8 cellular contexts compared by ENCODE assay signal in the genomic region with DNA sequence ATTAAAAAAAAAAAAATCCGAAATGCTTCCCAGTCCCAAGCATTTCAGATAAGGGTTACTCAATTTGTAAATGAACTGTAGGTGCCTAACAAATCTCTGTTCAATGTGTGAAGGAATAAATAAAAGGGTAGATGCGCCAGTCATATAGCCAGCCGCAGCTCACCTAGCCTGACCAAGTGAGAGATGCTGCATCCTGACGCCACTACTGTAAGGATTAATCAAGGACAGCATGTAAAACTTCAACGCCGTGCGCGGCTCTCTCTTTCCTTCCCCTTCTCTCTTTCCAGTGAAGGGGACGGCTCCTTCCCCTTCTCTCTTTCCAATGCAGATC. TPM values are rescaled to one million over a fixed set of nuclear protein-coding genes. Genes with fewer than 3 reads are reported as not detected.
DNase-seq lines count a peak whose midpoint lies in the region; ATAC-seq and TF ChIP-seq lines count a peak whose summit lies in the region.

No MANE protein-coding gene starts in this region.

- peaks cover 44% of the 10 kb centered on the region for H3K4me1 Mint-ChIP-seq in activated CD4-positive, alpha-beta T cell treated with anti-CD3 and anti-CD28 coated beads, Interleukin-2, amount 10 ng/mL, durations not matched to agents 7 days and 5 days
- H3K4me1 Mint-ChIP-seq in endodermal cell = peaks cover 2% of the 10 kb centered on the region
- peaks cover 28% of the 10 kb centered on the region for H3K4me1 Mint-ChIP-seq in nephron progenitor cell

- DNase-seq in activated CD4-positive, alpha-beta T cell treated with anti-CD3 and anti-CD28 coated beads, Interleukin-2, amount 10 ng/mL, durations not matched to agents 7 days and 5 days = no peak
- no peak for DNase-seq in activated CD4-positive, alpha-beta T cell treated with anti-CD3 and anti-CD28 coated beads, Interleukin-2, amount 50 U/mL, for 48 hours
- DNase-seq in NCI-H510A treated with DMSO at 0.1 percent for 48 hours (lab: John Stamatoyannopoulos, UW) = peak; percentile 96
- DNase-seq in endodermal cell = no peak
- no peak for DNase-seq in nephron progenitor cell
- DNase-seq in T-helper 9 cell = no peak
- no peak for DNase-seq in HCEC 1CT

- H3K9me3 ChIP-seq in endodermal cell (ENCODE audit: control insufficient read depth, low read length) = no peaks in the 10 kb centered on the region

- H3K36me3 ChIP-seq in endodermal cell (ENCODE audit: control insufficient read depth, insufficient read depth, low read length) = peaks cover 12% of the 10 kb centered on the region

- CTCF ChIA-PET in activated CD4-positive, alpha-beta T cell treated with anti-CD3 and anti-CD28 coated beads, Interleukin-2, amount 10 ng/mL, durations not matched to agents 7 days and 5 days (lab: Charles Lee) = no interaction called here

- H3K9ac ChIP-seq in endodermal cell (ENCODE audit: extremely low read depth, low read length, poor library complexity, severe bottlenecking) = peak overlapping the region; percentile 52

- H3K27ac Mint-ChIP-seq in activated CD4-positive, alpha-beta T cell treated with anti-CD3 and anti-CD28 coated beads, Interleukin-2, amount 10 ng/mL, durations not matched to agents 7 days and 5 days = peak overlapping the region; percentile 96
- H3K27ac Mint-ChIP-seq in endodermal cell (peak overlapping the region; percentile 84), nephron progenitor cell (peak overlapping the region; percentile 75)

- no peaks in the 10 kb centered on the region for H3K9me3 Mint-ChIP-seq in activated CD4-positive, alpha-beta T cell treated with anti-CD3 and anti-CD28 coated beads, Interleukin-2, amount 10 ng/mL, durations not matched to agents 7 days and 5 days
- H3K9me3 Mint-ChIP-seq in endodermal cell (no peaks in the 10 kb centered on the region), nephron progenitor cell (no peaks in the 10 kb centered on the region)

- no peak overlapping the region for H3K27ac ChIP-seq in endodermal cell (ENCODE audit: low read depth, low read length)

- H3K4me3 Mint-ChIP-seq in activated CD4-positive, alpha-beta T cell treated with anti-CD3 and anti-CD28 coated beads, Interleukin-2, amount 10 ng/mL, durations not matched to agents 7 days and 5 days = peak overlapping the region; percentile 87
- H3K4me3 Mint-ChIP-seq in endodermal cell (peak overlapping the region; percentile 80), nephron progenitor cell (peak overlapping the region; percentile 99)

- peaks cover 18% of the 10 kb centered on the region for H3K36me3 Mint-ChIP-seq in activated CD4-positive, alpha-beta T cell treated with anti-CD3 and anti-CD28 coated beads, Interleukin-2, amount 10 ng/mL, durations not matched to agents 7 days and 5 days (ENCODE audit: low read depth)
- peaks cover 12% of the 10 kb centered on the region for H3K36me3 Mint-ChIP-seq in endodermal cell (ENCODE audit: low read depth)
- H3K36me3 Mint-ChIP-seq in nephron progenitor cell (ENCODE audit: low read depth) = peaks cover 20% of the 10 kb centered on the region

- ATAC-seq in GM21576 (IDR thresholded peaks at IDR 0.05; ENCODE audit: unreplicated experiment) = no peak

- H3K4me1 ChIP-seq in endodermal cell (ENCODE audit: control insufficient read depth, insufficient read depth, low read length) = no peaks in the 10 kb centered on the region

- peak overlapping the region; percentile 94 for H3K4me3 ChIP-seq in endodermal cell (ENCODE audit: low read length)

- WGBS in endodermal cell (ENCODE audit: insufficient coverage in 1 of 2, insufficient read length in 1 of 2), 2 experiments = 2 to 16% methylated on average over 8 to 9 of the region's 9 CpGs

- no peak for TF ChIP-seq CTCF in endodermal cell (conservative IDR thresholded peaks at IDR 0.05)
- TF ChIP-seq CTCF in nephron progenitor cell (IDR thresholded peaks at IDR 0.05) = no peak

- H3K27me3 ChIP-seq in endodermal cell (ENCODE audit: control insufficient read depth, insufficient read depth, low read length, poor library complexity, severe bottlenecking) = peaks cover 9% of the 10 kb centered on the region

- H3K27me3 Mint-ChIP-seq in activated CD4-positive, alpha-beta T cell treated with anti-CD3 and anti-CD28 coated beads, Interleukin-2, amount 10 ng/mL, durations not matched to agents 7 days and 5 days = peaks cover 10% of the 10 kb centered on the region
- peaks cover 17% of the 10 kb centered on the region for H3K27me3 Mint-ChIP-seq in endodermal cell (ENCODE audit: insufficient read depth)
- peaks cover 20% of the 10 kb centered on the region for H3K27me3 Mint-ChIP-seq in nephron progenitor cell (ENCODE audit: low read depth, poor library complexity)

- POLR2A ChIA-PET in activated CD4-positive, alpha-beta T cell treated with anti-CD3 and anti-CD28 coated beads, Interleukin-2, amount 10 ng/mL, durations not matched to agents 7 days and 5 days (lab: Charles Lee) = no interaction called here

RNA-seq across cellular contexts. Expression of gene PPT1, which starts 0.4 kb away (rescaled TPM):
- 100 to 1,000 TPM in 1 of 2 experiments, 10 to 100 TPM in 1; 93.8 to 112 TPM for total RNA-seq in activated CD4-positive, alpha-beta T cell treated with anti-CD3 and anti-CD28 coated beads, Interleukin-2, amount 10 ng/mL, durations not matched to agents 7 days and 5 days
- total RNA-seq in endodermal cell = 100 to 1,000 TPM in 1 of 2 donors, 10 to 100 TPM in 1; 85.7 to 111 TPM
- 138 TPM for polyA plus RNA-seq in endodermal cell (2013, experiment 1 of 2)
- polyA plus RNA-seq in endodermal cell (2013, experiment 2 of 2) = 118 TPM

RNA-seq across cellular contexts. Expression of gene CAP1, which starts 56.1 kb away (rescaled TPM):
- total RNA-seq in activated CD4-positive, alpha-beta T cell treated with anti-CD3 and anti-CD28 coated beads, Interleukin-2, amount 10 ng/mL, durations not matched to agents 7 days and 5 days = 100 to 1,000 TPM; 740 to 752 TPM
- 100 to 1,000 TPM; 260 to 287 TPM for total RNA-seq in endodermal cell
- polyA plus RNA-seq in endodermal cell (2013, experiment 1 of 2) = 201 TPM
- 190 TPM for polyA plus RNA-seq in endodermal cell (2013, experiment 2 of 2)
